19 cellular contexts compared by ENCODE assay signal in genomic region chr18:47108373-47108772, GRCh38. TPM values are rescaled to one million over a fixed set of nuclear protein-coding genes. Genes with fewer than 3 reads are reported as not detected.
A peak's percentile ranks its signal among the peaks of the same experiment; 100 is the strongest.
DNase-seq lines count a peak whose midpoint lies in the region; ATAC-seq, FAIRE-seq and TF ChIP-seq lines count a peak whose summit lies in the region.
"Had no signal": no experiment of that assay in that cellular context is flagged by ENCODE, and none has a peak within 500 bp of the region (broad histone marks: within the 10 kb centered on the region; RNA-seq: fewer than 3 reads in every experiment).

No MANE protein-coding gene starts in this region.

- H4K5ac ChIP-seq in H1 (ENCODE audit: insufficient read length, low read depth, low read length): no peak overlapping the region

- H3K4me1 ChIP-seq in GM23338 (ENCODE audit: insufficient read depth): peaks cover 29% of the 10 kb centered on the region
- peaks cover 20% of the 10 kb centered on the region for H3K4me1 ChIP-seq in Karpas-422 (ENCODE audit: low read length)
- H3K4me1 ChIP-seq in H1 (replicated peaks in 1 of 4; ENCODE audit: control insufficient read depth in 3 of 4, insufficient read depth in 4 of 4, low read length in 3 of 4): peaks cover 0 to 12% (median 8%) of the 10 kb centered on the region in 4 experiments; a peak in 5 of 7 replicates
- peaks cover 8% of the 10 kb centered on the region for H3K4me1 ChIP-seq in psoas muscle
- H3K4me1 ChIP-seq: BE2C had no signal

- H3K56ac ChIP-seq in H1 (replicated peaks; ENCODE audit: insufficient read length, low read depth, low read length): no peak overlapping the region

- H2AFZ ChIP-seq in GM23338 (no peak overlapping the region), Karpas-422 (ENCODE audit: low read length) (no peak overlapping the region), H1 (ENCODE audit: low read length) (no peak overlapping the region)

- H3K23me2 ChIP-seq in H1 (ENCODE audit: low read depth, low read length): no peaks in the 10 kb centered on the region

- H3K9me3 ChIP-seq in Karpas-422 (ENCODE audit: low read length) (no peaks in the 10 kb centered on the region), H1 (ENCODE audit: insufficient read depth in 2 of 2, low read depth in 1 of 2, low read length in 1 of 2) (no peaks in the 10 kb centered on the region), psoas muscle (no peaks in the 10 kb centered on the region)
- H3K9me3 ChIP-seq: BE2C, HAP-1 had no signal

- H3K36me3 ChIP-seq in GM23338 (ENCODE audit: insufficient read depth) (peaks cover 9% of the 10 kb centered on the region), Karpas-422 (ENCODE audit: insufficient read depth, low read length) (peaks cover 9% of the 10 kb centered on the region), H1 (ENCODE audit: control insufficient read depth in 2 of 4, insufficient read depth in 4 of 4, low read length in 3 of 4) (peaks cover 0 to 43% (median 10%) of the 10 kb centered on the region in 4 experiments; a peak in 5 of 8 replicates), psoas muscle (ENCODE audit: insufficient read depth in 1 of 2, low read depth in 1 of 2) (peaks cover 14 to 83% of the 10 kb centered on the region in 2 donors)
- H3K36me3 ChIP-seq: BE2C had no signal

- CTCF ChIA-PET in H1 (lab: Charles Lee; ENCODE audit: partially characterized antibody): interaction anchor here (1.3 to 2.0 kb wide), 2 partner anchors 93 to 97 kb away, joined by 3 to 6 read pairs; no protein-coding TSS in a partner anchor
- CTCF ChIA-PET in activated CD8-positive, alpha-beta T cell treated with anti-CD3 and anti-CD28 coated beads, Interleukin-2, amount 10 ng/mL, durations not matched to agents 7 days and 5 days (lab: Charles Lee): no interaction called here

- no peak overlapping the region for H3K4me3 ChIP-seq in GM23338
- H3K4me3 ChIP-seq in Karpas-422 (ENCODE audit: low read length): no peak overlapping the region
- H3K4me3 ChIP-seq in H1 (ENCODE audit: extremely low read depth in 1 of 4, insufficient read depth in 2 of 4, low read depth in 3 of 4, low read length in 4 of 4): no peak overlapping the region; a peak in 1 of 8 replicates
- no peak overlapping the region for H3K4me3 ChIP-seq in psoas muscle
- H3K4me3 ChIP-seq: HAP-1 had no signal

- H3K79me2 ChIP-seq in GM23338 (replicated peaks; ENCODE audit: insufficient read depth) (no peaks in the 10 kb centered on the region), Karpas-422 (ENCODE audit: low read length) (no peaks in the 10 kb centered on the region), H1 (ENCODE audit: control insufficient read depth in 1 of 2, insufficient read depth in 2 of 2, low read length in 2 of 2) (no peaks in the 10 kb centered on the region)

- H4K91ac ChIP-seq in H1 (replicated peaks; ENCODE audit: insufficient read length, low read length): no peak overlapping the region

- no peak for FAIRE-seq in H1 (lab: Jason Lieb, UNC)
- FAIRE-seq: GM12891, GM19239 had no signal

- H2BK12ac ChIP-seq in H1 (ENCODE audit: low read depth, low read length): no peak overlapping the region

- H3K14ac ChIP-seq in H1 (ENCODE audit: insufficient read length): no peak overlapping the region

- no peak overlapping the region for H3K27ac ChIP-seq in GM23338 (ENCODE audit: low read depth)
- no peak overlapping the region for H3K27ac ChIP-seq in Karpas-422 (ENCODE audit: low read length)
- no peak overlapping the region for H3K27ac ChIP-seq in H1 (ENCODE audit: low read depth, low read length)
- peak overlapping the region; percentile 47 for H3K27ac ChIP-seq in psoas muscle
- H3K27ac ChIP-seq: KMS-11 had no signal

- no peak overlapping the region for H2AK5ac ChIP-seq in H1 (ENCODE audit: low read depth, low read length)

- no peak for TF ChIP-seq POLR2A in H1 (IDR thresholded peaks at IDR 0.05; ENCODE audit: control extremely low read depth in 1 of 2, low read depth in 2 of 2, low read length in 2 of 2)

- TF ChIP-seq CTCF in GM23338 (conservative IDR thresholded peaks at IDR 0.05; ENCODE audit: low read depth in 2 of 2) (no peak), H1 (IDR thresholded peaks at IDR 0.05; ENCODE audit: control extremely low read depth in 1 of 3, insufficient read depth in 1 of 3, low read depth in 1 of 3, low read length in 3 of 3) (no peak), psoas muscle (IDR thresholded peaks at IDR 0.05) (no peak)

- no peak overlapping the region for H3K4me3 Mint-ChIP-seq in GM23338
- H3K4me3 Mint-ChIP-seq in activated CD8-positive, alpha-beta T cell treated with anti-CD3 and anti-CD28 coated beads, Interleukin-2, amount 10 ng/mL, durations not matched to agents 7 days and 5 days: no peak overlapping the region
- H3K4me3 Mint-ChIP-seq: CD4-positive, CD25-positive, alpha-beta regulatory T cell had no signal

- H2BK5ac ChIP-seq in H1 (ENCODE audit: low read depth, low read length): no peak overlapping the region

- peaks cover 29% of the 10 kb centered on the region for H3K4me1 Mint-ChIP-seq in GM23338
- no peaks in the 10 kb centered on the region for H3K4me1 Mint-ChIP-seq in activated CD8-positive, alpha-beta T cell treated with anti-CD3 and anti-CD28 coated beads, Interleukin-2, amount 10 ng/mL, durations not matched to agents 7 days and 5 days (ENCODE audit: low read depth)
- H3K4me1 Mint-ChIP-seq: CD4-positive, CD25-positive, alpha-beta regulatory T cell had no signal

- H3K27ac Mint-ChIP-seq in GM23338: peak overlapping the region; percentile 52; the same call in 1 of the 2 replicates
- no peak overlapping the region for H3K27ac Mint-ChIP-seq in activated CD8-positive, alpha-beta T cell treated with anti-CD3 and anti-CD28 coated beads, Interleukin-2, amount 10 ng/mL, durations not matched to agents 7 days and 5 days

- H2BK120ac ChIP-seq in H1 (replicated peaks; ENCODE audit: low read depth, low read length): no peak overlapping the region

- H2BK15ac ChIP-seq in H1 (ENCODE audit: low read length): no peak overlapping the region

- DNase-seq in GM23338 (ENCODE audit: low spot score) (no peak), Karpas-422 (no peak), H1 (ENCODE audit: low read depth in 1 of 2, low spot score in 2 of 2) (no peak), psoas muscle (no peak), GM03348 (ENCODE audit: low spot score) (no peak)
- DNase-seq in activated CD8-positive, alpha-beta T cell treated with anti-CD3 and anti-CD28 coated beads, Interleukin-2, amount 10 ng/mL, durations not matched to agents 7 days and 5 days: no peak
- DNase-seq: ACHN; CD4-positive, CD25-positive, alpha-beta regulatory T cell; DMS 273 treated with DMSO at 0.1 percent for 48 hours; DMS53; DND-41; EL; GOT3 had no signal

- no peak overlapping the region for H3K4ac ChIP-seq in H1 (replicated peaks; ENCODE audit: insufficient read length, low read depth, low read length)

- no peak for TF ChIP-seq EP300 in H1 (IDR thresholded peaks at IDR 0.05; ENCODE audit: borderline replicate concordance in 1 of 2, low read depth in 2 of 2, low read length in 2 of 2)

- H3K27me3 ChIP-seq in GM23338 (ENCODE audit: insufficient read depth): no peaks in the 10 kb centered on the region
- no peaks in the 10 kb centered on the region for H3K27me3 ChIP-seq in Karpas-422 (ENCODE audit: low read length)
- H3K27me3 ChIP-seq in H1 (replicated peaks in 1 of 4; ENCODE audit: control insufficient read depth in 3 of 4, extremely low read depth in 1 of 4, insufficient read depth in 3 of 4, low read length in 3 of 4): no peaks in the 10 kb centered on the region
- H3K27me3 ChIP-seq in psoas muscle (ENCODE audit: insufficient read depth in 3 of 3, low read length in 2 of 3): no peaks in the 10 kb centered on the region
- H3K27me3 ChIP-seq: BE2C had no signal

- no peak overlapping the region for H3K23ac ChIP-seq in H1 (ENCODE audit: insufficient read length)

- H3K9ac ChIP-seq in Karpas-422 (ENCODE audit: low read length): no peak overlapping the region
- no peak overlapping the region for H3K9ac ChIP-seq in H1 (replicated peaks in 1 of 4; ENCODE audit: extremely low read depth in 1 of 4, low read depth in 3 of 4, low read length in 3 of 4)
- H3K9ac ChIP-seq: KMS-11 had no signal

- POLR2A ChIA-PET in H1 (lab: Charles Lee; ENCODE audit: partially characterized antibody): interaction anchor here (0.7 to 1.4 kb wide), 2 partner anchors 9 to 66 kb away, joined by 3 read pairs; no protein-coding TSS in a partner anchor
- POLR2A ChIA-PET in activated CD8-positive, alpha-beta T cell treated with anti-CD3 and anti-CD28 coated beads, Interleukin-2, amount 10 ng/mL, durations not matched to agents 7 days and 5 days (lab: Charles Lee): no interaction called here

- no peak overlapping the region; the same call in 1 of the 2 replicates for H3K18ac ChIP-seq in H1 (ENCODE audit: extremely low read depth, low read length)

- no peaks in the 10 kb centered on the region for H3K79me1 ChIP-seq in H1 (ENCODE audit: low read depth, low read length)

- peak overlapping the region; percentile 9; the same call in 1 of the 2 replicates for H3K4me2 ChIP-seq in GM23338
- H3K4me2 ChIP-seq in Karpas-422 (ENCODE audit: low read depth, low read length, poor library complexity, severe bottlenecking): peak overlapping the region; percentile 22
- H3K4me2 ChIP-seq in H1 (ENCODE audit: insufficient read depth in 1 of 2, low read depth in 2 of 2, low read length in 2 of 2): peak overlapping the region; percentile 3 to 26
- H3K4me2 ChIP-seq: KMS-11 had no signal

- no peak overlapping the region for H4K8ac ChIP-seq in H1 (ENCODE audit: extremely low read depth, insufficient read depth, low read length)

- H3K9me3 Mint-ChIP-seq in GM23338: no peaks in the 10 kb centered on the region
- no peaks in the 10 kb centered on the region for H3K9me3 Mint-ChIP-seq in activated CD8-positive, alpha-beta T cell treated with anti-CD3 and anti-CD28 coated beads, Interleukin-2, amount 10 ng/mL, durations not matched to agents 7 days and 5 days (ENCODE audit: insufficient read depth)
- H3K9me3 Mint-ChIP-seq: CD4-positive, CD25-positive, alpha-beta regulatory T cell had no signal

- H3K9me2 ChIP-seq in GM23338 (ENCODE audit: insufficient read depth): no peaks in the 10 kb centered on the region
- no peaks in the 10 kb centered on the region for H3K9me2 ChIP-seq in Karpas-422 (replicated peaks; ENCODE audit: insufficient read depth, low read length)

- no peaks in the 10 kb centered on the region for H3F3A ChIP-seq in GM23338 (replicated peaks; ENCODE audit: low read depth)

- no peak for TF ChIP-seq RAD21 in H1 (IDR thresholded peaks at IDR 0.05 in 1 of 2, conservative IDR thresholded peaks at IDR 0.05 in 1 of 2; ENCODE audit: low read depth in 2 of 2, low read length in 2 of 2)

- intact Hi-C loops in psoas muscle (cut with DNase I): no loop called here

- WGBS in H1 (ENCODE audit: extremely low coverage in 1 of 2, insufficient coverage in 1 of 2, insufficient read length in 1 of 2, insufficient replicate concordance in 2 of 2, low coverage in 1 of 2, low lambda C conversion rate in 2 of 2, missing lambda C conversion rate in 1 of 2), 2 experiments: 45% methylated on average over 3 of the region's 3 CpGs; no CpG with 5 or more reads in 1 of the 2 experiments
- 64 to 77% (median 75%) methylated on average over 3 of the region's 3 CpGs for WGBS in psoas muscle, 3 donors

- no peak overlapping the region for H2BK20ac ChIP-seq in H1 (ENCODE audit: low read length)

- H3K27me3 Mint-ChIP-seq in GM23338 (ENCODE audit: insufficient read depth, low read depth, poor library complexity): peaks cover 2% of the 10 kb centered on the region
- H3K27me3 Mint-ChIP-seq in activated CD8-positive, alpha-beta T cell treated with anti-CD3 and anti-CD28 coated beads, Interleukin-2, amount 10 ng/mL, durations not matched to agents 7 days and 5 days (ENCODE audit: low read depth): no peaks in the 10 kb centered on the region
- H3K27me3 Mint-ChIP-seq: CD4-positive, CD25-positive, alpha-beta regulatory T cell had no signal

- H4K20me1 ChIP-seq in GM23338 (replicated peaks; ENCODE audit: insufficient read depth) (no peaks in the 10 kb centered on the region; the same call in 1 of the 2 replicates), Karpas-422 (ENCODE audit: insufficient read depth, low read depth, low read length) (no peaks in the 10 kb centered on the region), H1 (replicated peaks in 1 of 2; ENCODE audit: control insufficient read depth in 1 of 2, insufficient read depth in 2 of 2, low read length in 2 of 2) (no peaks in the 10 kb centered on the region)

- H3K36me3 Mint-ChIP-seq in GM23338 (ENCODE audit: low read depth): peaks cover 22% of the 10 kb centered on the region
- peaks cover 17% of the 10 kb centered on the region for H3K36me3 Mint-ChIP-seq in activated CD8-positive, alpha-beta T cell treated with anti-CD3 and anti-CD28 coated beads, Interleukin-2, amount 10 ng/mL, durations not matched to agents 7 days and 5 days (ENCODE audit: low read depth)

- ATAC-seq in GM23338: peak; percentile 32
- no peak for ATAC-seq in psoas muscle
- ATAC-seq in GM21737 (IDR thresholded peaks at IDR 0.05; ENCODE audit: unreplicated experiment): no peak
- no peak for ATAC-seq in activated CD8-positive, alpha-beta T cell treated with anti-CD3 and anti-CD28 coated beads, Interleukin-2, amount 10 ng/mL, durations not matched to agents 7 days and 5 days

RNA-seq across cellular contexts. Expression of gene HDHD2, which starts 41.9 kb away (rescaled TPM):
- total RNA-seq in GM23338 (2014; rRNA removed; shearing (Covaris generic)): 26.8 and 32.2 TPM in 2 replicates
- 17.3 and 25.9 TPM in 2 replicates for polyA plus RNA-seq in GM23338 (2016; fragmentation: Nextera tagmentation; extraction: Ambion mirVana)
- 39.2 and 42.9 TPM in 2 replicates for total RNA-seq in Karpas-422 (2014; rRNA removed; shearing (Covaris generic); ENCODE audit: low replicate concordance)
- total RNA-seq in H1 (2021; fragmentation: NEBNext Ultra II Directional; extraction: Animal tissue kit (Norgen Biotek cat#: 25700)): 42.7 and 44.8 TPM in 2 replicates
- 11.1 and 16.7 TPM in 2 replicates for polyA plus RNA-seq in H1 (2011; rRNA removed)
- 15.6 TPM for polyA plus RNA-seq in H1 (2011; cell fraction: cytosol; rRNA removed)
- polyA plus RNA-seq in H1 (2011; cell fraction: nucleus; rRNA removed): 9.4 TPM
- 42.1 to 56.7 TPM (median 49.8 TPM) in 4 replicates for polyA plus RNA-seq in H1 (2012, experiment 1 of 2)
- polyA plus RNA-seq in H1 (2012, experiment 2 of 2): 4.1 TPM
- polyA plus RNA-seq in H1 (2013, experiment 1 of 2): 20.3 TPM
- 21.6 TPM for polyA plus RNA-seq in H1 (2013, experiment 2 of 2)
- polyA minus RNA-seq in H1 (2011; rRNA and poly(A)+ RNA removed): 23.0 and 34.7 TPM in 2 replicates
- 53.6 TPM for polyA minus RNA-seq in H1 (2011; cell fraction: cytosol; rRNA and poly(A)+ RNA removed)
- 37.2 TPM for polyA minus RNA-seq in H1 (2011; cell fraction: nucleus; rRNA and poly(A)+ RNA removed)
- 10 to 100 TPM; 19.9 to 32.9 (median 27.9) TPM for total RNA-seq in psoas muscle
- 10 to 100 TPM; 11.5 to 19.9 (median 18.5) TPM for polyA plus RNA-seq in psoas muscle
- 10 to 100 TPM; 31.9 to 38.3 TPM for total RNA-seq in activated CD8-positive, alpha-beta T cell treated with anti-CD3 and anti-CD28 coated beads, Interleukin-2, amount 10 ng/mL, durations not matched to agents 7 days and 5 days
